8 cellular contexts compared by ENCODE assay signal in genomic region chr11:102453286-102453797, GRCh38. TPM values are rescaled to one million over a fixed set of nuclear protein-coding genes. Genes with fewer than 3 reads are reported as not detected.
A peak's percentile ranks its signal among the peaks of the same experiment; 100 is the strongest.
DNase-seq lines count a peak whose midpoint lies in the region; ATAC-seq, FAIRE-seq and TF ChIP-seq lines count a peak whose summit lies in the region.

No MANE protein-coding gene starts in this region.

- peak overlapping the region; percentile 88 for H3K9ac ChIP-seq in skeletal muscle satellite cell (ENCODE audit: low read depth, low read length)

- H3K9me3 ChIP-seq in HAP-1 (no peaks in the 10 kb centered on the region), skeletal muscle satellite cell (replicated peaks; ENCODE audit: low read length) (no peaks in the 10 kb centered on the region)

- H3K27me3 ChIP-seq in HAP-1 (ENCODE audit: low read depth) (no peaks in the 10 kb centered on the region), skeletal muscle satellite cell (ENCODE audit: control insufficient read depth, insufficient read depth, low read length) (no peaks in the 10 kb centered on the region)

- peak overlapping the region; percentile 91 for H3K4me3 Mint-ChIP-seq in activated T-cell treated with anti-CD3 and anti-CD28 coated beads, Interleukin-2, amount 50 U/mL, for 4 hours

- ATAC-seq in activated T-cell treated with anti-CD3 and anti-CD28 coated beads, Interleukin-2, amount 50 U/mL, for 4 hours: peak; percentile 1 to 2
- ATAC-seq in left ventricle myocardium superior (no peak), GM21528 (IDR thresholded peaks at IDR 0.05; ENCODE audit: low FRiP score, unreplicated experiment) (no peak)

- H3K4me3 ChIP-seq in AG09309 (ENCODE audit: control insufficient read depth, low read depth, low read length) (peak overlapping the region; percentile 80), HAP-1 (peak overlapping the region; percentile 73), skeletal muscle satellite cell (ENCODE audit: low read length) (peak overlapping the region; percentile 91)

- peaks cover 13% of the 10 kb centered on the region for H3K36me3 Mint-ChIP-seq in activated T-cell treated with anti-CD3 and anti-CD28 coated beads, Interleukin-2, amount 50 U/mL, for 4 hours (ENCODE audit: insufficient read depth)

- H3K4me1 ChIP-seq in HAP-1 (peaks cover 55% of the 10 kb centered on the region), skeletal muscle satellite cell (ENCODE audit: control insufficient read depth, insufficient read depth, low read length) (peaks cover 39% of the 10 kb centered on the region)

- no peaks in the 10 kb centered on the region for H3K9me3 Mint-ChIP-seq in activated T-cell treated with anti-CD3 and anti-CD28 coated beads, Interleukin-2, amount 50 U/mL, for 4 hours

- in situ Hi-C loops in HAP-1 (cut with MboI; ENCODE audit: low sequenced_read_pairs): no loop called here

- H3K4me1 Mint-ChIP-seq in activated T-cell treated with anti-CD3 and anti-CD28 coated beads, Interleukin-2, amount 50 U/mL, for 4 hours (ENCODE audit: low read depth): peaks cover 73% of the 10 kb centered on the region

- peak overlapping the region; percentile 86 for H3K4me2 ChIP-seq in skeletal muscle satellite cell (ENCODE audit: low read length)

- FAIRE-seq in RCC 7860 (lab: Jason Lieb, UNC): no peak

- peaks cover 4% of the 10 kb centered on the region for H3K36me3 ChIP-seq in HAP-1 (replicated peaks)
- no peaks in the 10 kb centered on the region for H3K36me3 ChIP-seq in skeletal muscle satellite cell (ENCODE audit: insufficient read depth, low read length)

- intact Hi-C loops in left ventricle myocardium superior (cut with micrococcal nuclease): no loop called here

- no peaks in the 10 kb centered on the region for H3K27me3 Mint-ChIP-seq in activated T-cell treated with anti-CD3 and anti-CD28 coated beads, Interleukin-2, amount 50 U/mL, for 4 hours (ENCODE audit: low read depth)

- no peak for TF ChIP-seq CTCF in AG09309 (IDR thresholded peaks at IDR 0.05; ENCODE audit: control insufficient read depth, insufficient read depth, low read depth, low read length, missing control alignments)

- DNase-seq in AG09309 (ENCODE audit: low read depth) (no peak), HAP-1 (ENCODE audit: low spot score in 2 of 2) (peak; percentile 39 to 61), left ventricle myocardium superior (peak; percentile 33), cortex of kidney (lab: John Stamatoyannopoulos, UW) (no peak), RCC 7860 (ENCODE audit: low spot score) (no peak)
- peak; percentile 38 for DNase-seq in activated T-cell treated with anti-CD3 and anti-CD28 coated beads, Interleukin-2, amount 50 U/mL, for 4 hours

RNA-seq across cellular contexts. Expression of gene TMEM123, which starts 0.8 kb away (rescaled TPM):
- 100 to 1,000 TPM; 177 to 189 (median 187) TPM for total RNA-seq in activated T-cell treated with anti-CD3 and anti-CD28 coated beads, Interleukin-2, amount 50 U/mL, for 4 hours
- total RNA-seq in left ventricle myocardium superior: 75.9 TPM
- total RNA-seq in skeletal muscle satellite cell (2012; rRNA removed): 47.4 and 63.1 TPM in 2 replicates

Comparison
In these comparisons a context has a peak if more than half of its experiments do, and no peak if none do; other contexts are left out.
1. DNase-seq: peak in HAP-1 (2 of 2), activated T-cell treated with anti-CD3 and anti-CD28 coated beads, Interleukin-2, amount 50 U/mL, for 4 hours (single experiment) and left ventricle myocardium superior (single experiment); none in AG09309 (single experiment), cortex of kidney (single experiment) and RCC 7860 (single experiment).
2. ATAC-seq: peak in activated T-cell treated with anti-CD3 and anti-CD28 coated beads, Interleukin-2, amount 50 U/mL, for 4 hours (2 of 2); none in left ventricle myocardium superior (single experiment) and GM21528 (single experiment).
3. Peak in every context shown above with its lines, with median percentiles within 50 percentile points of each other: H3K4me3 ChIP-seq.